19 cellular contexts compared by ENCODE assay signal in genomic region chr17:75488693-75489510, GRCh38. TPM values are rescaled to one million over a fixed set of nuclear protein-coding genes. Genes with fewer than 3 reads are reported as not detected.
DNase-seq lines count a peak whose midpoint lies in the region; ATAC-seq and TF ChIP-seq lines count a peak whose summit lies in the region.
"Had no signal": no experiment of that assay in that cellular context is flagged by ENCODE, and none has a peak within 500 bp of the region (broad histone marks: within the 10 kb centered on the region; RNA-seq: fewer than 3 reads in every experiment).

No MANE protein-coding gene starts in this region.

- intact Hi-C loops in left ventricle myocardium inferior (cut with micrococcal nuclease) (no loop called here), heart right ventricle (cut with DNase I) (no loop called here)

- POLR2A ChIA-PET in naive thymus-derived CD8-positive, alpha-beta T cell (lab: Charles Lee): interaction anchor here (1.1 to 2.7 kb wide), 4 partner anchors 8 to 200 kb away, joined by 3 to 29 read pairs (median 6); partner anchors contain the start of genes SLC25A19 and TMEM94

- 86 to 90% methylated on average over 24 of the region's 24 CpGs for WGBS in heart right ventricle, 2 donors

- H3K27ac ChIP-seq in left ventricle myocardium inferior (replicated peaks) (peak overlapping the region; percentile 56), heart right ventricle (peak overlapping the region in 5 of 10 donors; percentile 58 to 82 (median 80))
- H3K27ac ChIP-seq: vagina had no signal

- H3K27me3 ChIP-seq in left ventricle myocardium inferior (ENCODE audit: low read depth) (no peaks in the 10 kb centered on the region), heart right ventricle (no peaks in the 10 kb centered on the region)
- H3K27me3 ChIP-seq: stomach, vagina had no signal

- H3K36me3 Mint-ChIP-seq in activated naive CD8-positive, alpha-beta T cell treated with anti-CD3 and anti-CD28 coated beads, Interleukin-2, amount 50 U/mL, for 24 hours (ENCODE audit: low read depth): peaks cover 3% of the 10 kb centered on the region
- H3K36me3 Mint-ChIP-seq in naive thymus-derived CD8-positive, alpha-beta T cell: peaks cover 0 to 18% (median 13%) of the 10 kb centered on the region in 3 donors

- TF ChIP-seq CTCF in left ventricle myocardium inferior (IDR thresholded peaks at IDR 0.05; ENCODE audit: borderline replicate concordance): no peak
- no peak for TF ChIP-seq CTCF in heart right ventricle (IDR thresholded peaks at IDR 0.05)

- H3K4me3 Mint-ChIP-seq in activated naive CD8-positive, alpha-beta T cell treated with anti-CD3 and anti-CD28 coated beads, Interleukin-2, amount 50 U/mL, for 24 hours: no peak overlapping the region
- H3K4me3 Mint-ChIP-seq in naive thymus-derived CD8-positive, alpha-beta T cell: peak overlapping the region in 6 of 10 donors; percentile 10 to 83 (median 36)
- H3K4me3 Mint-ChIP-seq: mesothelial cell of epicardium had no signal

- no peak for ATAC-seq in heart right ventricle
- ATAC-seq in activated naive CD8-positive, alpha-beta T cell treated with anti-CD3 and anti-CD28 coated beads, Interleukin-2, amount 50 U/mL, for 24 hours: no peak
- ATAC-seq in naive thymus-derived CD8-positive, alpha-beta T cell: no peak
- ATAC-seq: GM12878, right cardiac atrium had no signal

- peaks cover 27% of the 10 kb centered on the region for H3K36me3 ChIP-seq in left ventricle myocardium inferior
- H3K36me3 ChIP-seq in heart right ventricle: peaks cover 0 to 55% (median 16%) of the 10 kb centered on the region in 9 donors

- H3K4me3 ChIP-seq in left ventricle myocardium inferior (no peak overlapping the region), heart right ventricle (no peak overlapping the region)
- H3K4me3 ChIP-seq: GM12878, stomach, vagina had no signal

- H3K9me3 ChIP-seq in left ventricle myocardium inferior (replicated peaks) (no peaks in the 10 kb centered on the region), heart right ventricle (no peaks in the 10 kb centered on the region)
- H3K9me3 ChIP-seq: stomach, vagina had no signal

- H3K4me1 ChIP-seq in left ventricle myocardium inferior: peaks cover 63% of the 10 kb centered on the region
- H3K4me1 ChIP-seq in heart right ventricle: peaks cover 18 to 65% (median 51%) of the 10 kb centered on the region in 9 donors
- H3K4me1 ChIP-seq: vagina had no signal

- peak overlapping the region; percentile 46 for H3K27ac Mint-ChIP-seq in activated naive CD8-positive, alpha-beta T cell treated with anti-CD3 and anti-CD28 coated beads, Interleukin-2, amount 50 U/mL, for 24 hours
- peak overlapping the region; percentile 58 to 99 (median 98) for H3K27ac Mint-ChIP-seq in naive thymus-derived CD8-positive, alpha-beta T cell
- H3K27ac Mint-ChIP-seq: mesothelial cell of epicardium had no signal

- DNase-seq in left ventricle myocardium inferior (no peak), heart right ventricle (no peak), DMS53 treated with DMSO at 0.1 percent for 48 hours (lab: John Stamatoyannopoulos, UW; ENCODE audit: unreplicated experiment) (no peak), NCI-H2029 (lab: John Stamatoyannopoulos, UW) (no peak), NCI-H1048 (lab: John Stamatoyannopoulos, UW) (no peak)
- DNase-seq in activated naive CD8-positive, alpha-beta T cell treated with anti-CD3 and anti-CD28 coated beads, Interleukin-2, amount 50 U/mL, for 24 hours: no peak
- no peak for DNase-seq in naive thymus-derived CD8-positive, alpha-beta T cell
- DNase-seq: activated CD4-positive, alpha-beta T cell treated with anti-CD3 and anti-CD28 coated beads, Interleukin-2, amount 50 U/mL, for 4 hours; activated effector memory CD4-positive, alpha-beta T cell treated with anti-CD3 and anti-CD28 coated beads, Interleukin-2, amount 50 U/mL, for 16 hours; DMS 273 treated with DMSO at 0.1 percent for 48 hours; GF-D8; H7; NCI-H187; NK-92 treated with Interleukin-12 subunit alpha and Interleukin-12 subunit beta, amount 100 ng/mL, for 24 hours; stomach had no signal

- peaks cover 20% of the 10 kb centered on the region for H3K4me1 Mint-ChIP-seq in activated naive CD8-positive, alpha-beta T cell treated with anti-CD3 and anti-CD28 coated beads, Interleukin-2, amount 50 U/mL, for 24 hours
- H3K4me1 Mint-ChIP-seq in naive thymus-derived CD8-positive, alpha-beta T cell: peaks cover 15 to 33% (median 30%) of the 10 kb centered on the region in 4 donors
- H3K4me1 Mint-ChIP-seq: mesothelial cell of epicardium had no signal

- H3K27me3 Mint-ChIP-seq in activated naive CD8-positive, alpha-beta T cell treated with anti-CD3 and anti-CD28 coated beads, Interleukin-2, amount 50 U/mL, for 24 hours: no peaks in the 10 kb centered on the region
- H3K27me3 Mint-ChIP-seq in naive thymus-derived CD8-positive, alpha-beta T cell: no peaks in the 10 kb centered on the region

- H3K9me3 Mint-ChIP-seq in activated naive CD8-positive, alpha-beta T cell treated with anti-CD3 and anti-CD28 coated beads, Interleukin-2, amount 50 U/mL, for 24 hours: no peaks in the 10 kb centered on the region
- no peaks in the 10 kb centered on the region for H3K9me3 Mint-ChIP-seq in naive thymus-derived CD8-positive, alpha-beta T cell
- H3K9me3 Mint-ChIP-seq: mesothelial cell of epicardium had no signal

RNA-seq across cellular contexts. Expression of gene CASKIN2, which starts 26.4 kb away (rescaled TPM):
- total RNA-seq in left ventricle myocardium inferior (34.3 TPM), heart right ventricle (10 to 100 TPM; 29.0 to 59.2 (median 37.2) TPM)
- polyA plus RNA-seq in heart right ventricle: 10 to 100 TPM; 17.6 to 31.2 TPM
- total RNA-seq in naive thymus-derived CD8-positive, alpha-beta T cell: under 1 TPM; 0.65 to 0.80 TPM
- under 1 TPM; 0.05 to 0.62 (median 0.61) TPM for polyA plus RNA-seq in naive thymus-derived CD8-positive, alpha-beta T cell

RNA-seq across cellular contexts. Expression of gene TSEN54, which starts 27.4 kb away (rescaled TPM):
- total RNA-seq in left ventricle myocardium inferior: 6.8 TPM
- 1 to 10 TPM; 4.2 to 9.9 (median 6.1) TPM for total RNA-seq in heart right ventricle
- 10 to 100 TPM; 13.6 to 18.1 TPM for polyA plus RNA-seq in heart right ventricle
- total RNA-seq in naive thymus-derived CD8-positive, alpha-beta T cell: 10 to 100 TPM; 53.1 to 54.4 TPM
- polyA plus RNA-seq in naive thymus-derived CD8-positive, alpha-beta T cell: 100 to 1,000 TPM in 2 of 3 donors, 10 to 100 TPM in 1; 98.2 to 121 (median 103) TPM

RNA-seq across cellular contexts. Expression of gene TMEM94, which starts 32.5 kb away (rescaled TPM):
- total RNA-seq in left ventricle myocardium inferior (38.8 TPM), heart right ventricle (10 to 100 TPM; 29.0 to 66.7 (median 41.3) TPM)
- polyA plus RNA-seq in heart right ventricle: 10 to 100 TPM; 25.6 to 56.1 TPM
- total RNA-seq in naive thymus-derived CD8-positive, alpha-beta T cell: 100 to 1,000 TPM; 102 to 108 TPM
- 10 to 100 TPM in 2 of 3 donors, 1 to 10 TPM in 1; 8.4 to 23.5 (median 11.5) TPM for polyA plus RNA-seq in naive thymus-derived CD8-positive, alpha-beta T cell

RNA-seq across cellular contexts. Expression of gene LLGL2, which starts 36.6 kb away (rescaled TPM):
- 2.0 TPM for total RNA-seq in left ventricle myocardium inferior
- total RNA-seq in heart right ventricle: 1 to 10 TPM; 1.1 to 5.0 (median 2.6) TPM
- polyA plus RNA-seq in heart right ventricle: 10 to 100 TPM in 1 of 2 donors, 1 to 10 TPM in 1; 5.6 to 14.8 TPM
- total RNA-seq in naive thymus-derived CD8-positive, alpha-beta T cell: 10 to 100 TPM; 30.3 to 30.6 TPM
- 10 to 100 TPM; 13.4 to 21.8 (median 15.0) TPM for polyA plus RNA-seq in naive thymus-derived CD8-positive, alpha-beta T cell

Comparison
In these comparisons a context has a peak if more than half of its experiments do, and no peak if none do; other contexts are left out.
1. RNA of gene CASKIN2, which starts 26.4 kb away (total RNA-seq): 29.0 to 59.2 TPM in heart right ventricle and 34.3 TPM in left ventricle myocardium inferior (single experiment); 0.65 to 0.80 TPM in naive thymus-derived CD8-positive, alpha-beta T cell; every median in the first group is over 10 times any median in the second.